ENCODE assay signal across 25 cellular contexts in genomic region chr12:32828120-32828519, GRCh38.
"Had no signal": no experiment of that assay in that cellular context is flagged by ENCODE, and none has a peak within 500 bp of the region (broad histone marks: within the 10 kb centered on the region; RNA-seq: fewer than 3 reads in every experiment).

No MANE protein-coding gene starts in this region.

- H3K4me1 Mint-ChIP-seq: activated CD4-positive, alpha-beta T cell treated with anti-CD3 and anti-CD28 coated beads, Interleukin-2, amount 10 ng/mL, durations not matched to agents 7 days and 5 days; activated naive CD8-positive, alpha-beta T cell treated with anti-CD3 and anti-CD28 coated beads, Interleukin-2, amount 50 U/mL, for 24 hours; immature natural killer cell; memory B cell had no signal

- H3K27ac ChIP-seq: foreskin keratinocyte, hepatocyte, SK-N-MC, upper lobe of right lung, VCaP had no signal

- H3K27ac Mint-ChIP-seq: activated CD4-positive, alpha-beta T cell treated with anti-CD3 and anti-CD28 coated beads, Interleukin-2, amount 10 ng/mL, durations not matched to agents 7 days and 5 days; activated CD8-positive, alpha-beta T cell treated with anti-CD3 and anti-CD28 coated beads, Interleukin-2, amount 10 ng/mL, durations not matched to agents 7 days and 5 days; activated naive CD8-positive, alpha-beta T cell treated with anti-CD3 and anti-CD28 coated beads, Interleukin-2, amount 50 U/mL, for 24 hours; activated T-helper 1 cell treated with anti-CD3 and anti-CD28 coated beads, Interleukin-12 subunit alpha, Interleukin-12 subunit beta, Interleukin-2, Interleukin-4 antibody, amounts not matched to agents 30 ng/mL and 10 ng/mL and 1 ng/mL, durations not matched to agents 14 hours and 24 hours and 36 hours; dendritic cell treated with granulocyte-macrophage colony-stimulating factor and Interleukin-4, amounts not matched to agents 40 ng/mL and 50 ng/mL, for 4 days; immature natural killer cell; memory B cell; nephron; T-helper 2 cell treated with Interferon-gamma antibody and Interleukin-4, amounts not matched to agents 5 μg/mL and 100 μg/mL, for 36 hours had no signal

- H3K9me3 ChIP-seq: body of pancreas, pancreas, upper lobe of right lung had no signal

- H3K27me3 ChIP-seq: body of pancreas, foreskin keratinocyte, hepatocyte, pancreas, upper lobe of right lung had no signal

- DNase-seq: activated CD4-positive, alpha-beta T cell treated with anti-CD3 and anti-CD28 coated beads, Interleukin-2, amount 10 ng/mL, durations not matched to agents 7 days and 5 days; activated CD8-positive, alpha-beta T cell treated with anti-CD3 and anti-CD28 coated beads, Interleukin-2, amount 10 ng/mL, durations not matched to agents 7 days and 5 days; activated gamma-delta T cell; activated naive CD4-positive, alpha-beta T cell treated with anti-CD3 and anti-CD28 coated beads, Interleukin-2, amount 50 U/mL, for 16 hours; activated naive CD8-positive, alpha-beta T cell treated with anti-CD3 and anti-CD28 coated beads, Interleukin-2, amount 50 U/mL, for 24 hours; body of pancreas; caudate nucleus; effector CD8-positive, alpha-beta T cell; foreskin keratinocyte; immature natural killer cell; pancreas; stimulated activated CD4-positive, alpha-beta T cell treated with anti-CD3 and anti-CD28 coated beads, Interleukin-4, amount 100 ng/mL, for 1 hour; stimulated activated naive CD4-positive, alpha-beta T cell treated with Interleukin-2 at 50 U/mL for 16 hours; upper lobe of right lung had no signal

- H3K4me2 ChIP-seq: hepatocyte, smooth muscle cell had no signal

- H3K9me3 Mint-ChIP-seq: activated CD4-positive, alpha-beta T cell treated with anti-CD3 and anti-CD28 coated beads, Interleukin-2, amount 10 ng/mL, durations not matched to agents 7 days and 5 days; activated naive CD8-positive, alpha-beta T cell treated with anti-CD3 and anti-CD28 coated beads, Interleukin-2, amount 50 U/mL, for 24 hours; activated T-helper 1 cell treated with anti-CD3 and anti-CD28 coated beads, Interleukin-12 subunit alpha, Interleukin-12 subunit beta, Interleukin-2, Interleukin-4 antibody, amounts not matched to agents 30 ng/mL and 10 ng/mL and 1 ng/mL, durations not matched to agents 14 hours and 24 hours and 36 hours; dendritic cell treated with granulocyte-macrophage colony-stimulating factor and Interleukin-4, amounts not matched to agents 40 ng/mL and 50 ng/mL, for 4 days; immature natural killer cell; memory B cell; nephron; T-helper 2 cell treated with Interferon-gamma antibody and Interleukin-4, amounts not matched to agents 5 μg/mL and 100 μg/mL, for 36 hours had no signal

- H3K27me3 Mint-ChIP-seq: activated CD4-positive, alpha-beta T cell treated with anti-CD3 and anti-CD28 coated beads, Interleukin-2, amount 10 ng/mL, durations not matched to agents 7 days and 5 days; activated naive CD8-positive, alpha-beta T cell treated with anti-CD3 and anti-CD28 coated beads, Interleukin-2, amount 50 U/mL, for 24 hours; dendritic cell treated with granulocyte-macrophage colony-stimulating factor and Interleukin-4, amounts not matched to agents 40 ng/mL and 50 ng/mL, for 4 days had no signal

- H3K4me3 Mint-ChIP-seq: activated CD4-positive, alpha-beta T cell treated with anti-CD3 and anti-CD28 coated beads, Interleukin-2, amount 10 ng/mL, durations not matched to agents 7 days and 5 days; activated CD8-positive, alpha-beta T cell treated with anti-CD3 and anti-CD28 coated beads, Interleukin-2, amount 10 ng/mL, durations not matched to agents 7 days and 5 days; activated naive CD8-positive, alpha-beta T cell treated with anti-CD3 and anti-CD28 coated beads, Interleukin-2, amount 50 U/mL, for 24 hours; activated T-helper 1 cell treated with anti-CD3 and anti-CD28 coated beads, Interleukin-12 subunit alpha, Interleukin-12 subunit beta, Interleukin-2, Interleukin-4 antibody, amounts not matched to agents 30 ng/mL and 10 ng/mL and 1 ng/mL, durations not matched to agents 14 hours and 24 hours and 36 hours; dendritic cell treated with granulocyte-macrophage colony-stimulating factor and Interleukin-4, amounts not matched to agents 40 ng/mL and 50 ng/mL, for 4 days; immature natural killer cell; memory B cell; nephron; T-helper 2 cell treated with Interferon-gamma antibody and Interleukin-4, amounts not matched to agents 5 μg/mL and 100 μg/mL, for 36 hours had no signal

- H3K36me3 Mint-ChIP-seq: immature natural killer cell, memory B cell had no signal

- H2AFZ ChIP-seq: hepatocyte had no signal

- H3K79me2 ChIP-seq: hepatocyte had no signal

- ATAC-seq: activated CD4-positive, CD25-positive, alpha-beta regulatory T cell treated with anti-CD3 and anti-CD28 coated beads, Interleukin-2, amount 50 U/mL, for 24 hours; activated CD8-positive, alpha-beta T cell treated with anti-CD3 and anti-CD28 coated beads, Interleukin-2, amount 10 ng/mL, durations not matched to agents 7 days and 5 days; activated naive CD8-positive, alpha-beta T cell treated with anti-CD3 and anti-CD28 coated beads, Interleukin-2, amount 50 U/mL, for 24 hours; body of pancreas; foreskin keratinocyte; sciatic nerve; upper lobe of right lung had no signal

- H3K4me1 ChIP-seq: body of pancreas, foreskin keratinocyte, pancreas, upper lobe of right lung had no signal

- H3K36me3 ChIP-seq: pancreas, upper lobe of right lung had no signal

- H3K4me3 ChIP-seq: body of pancreas, hepatocyte, pancreas, SK-N-MC, smooth muscle cell, upper lobe of right lung had no signal
